11 cellular contexts compared by ENCODE assay signal in the genomic region with DNA sequence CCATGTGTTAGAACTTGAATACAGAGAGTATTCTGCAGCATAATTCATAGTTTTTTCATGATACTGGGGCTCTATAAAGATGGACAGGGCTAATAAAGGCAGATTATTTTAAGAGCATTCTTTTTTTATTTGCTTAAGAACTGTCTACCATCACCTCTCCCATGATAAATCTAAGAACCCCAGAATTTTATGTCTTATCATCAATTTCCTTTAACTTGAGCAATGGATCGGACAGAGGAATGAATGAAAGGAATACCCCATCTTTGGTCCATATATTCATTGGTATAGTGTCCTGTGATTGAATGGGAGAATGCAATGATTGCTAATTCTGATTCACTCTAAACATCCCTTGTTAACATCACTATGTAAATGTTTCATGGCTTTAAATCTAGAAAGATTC.
"Had no signal": no experiment of that assay in that cellular context is flagged by ENCODE, and none has a peak within 500 bp of the region (broad histone marks: within the 10 kb centered on the region; RNA-seq: fewer than 3 reads in every experiment).

No MANE protein-coding gene starts in this region.

- H3K4me2 ChIP-seq: GM23338 had no signal

- DNase-seq: GM23248, GOT3, H7, H9, HCEC 1CT, HFFc6 had no signal

- H3K4me1 ChIP-seq: HAP-1 had no signal

- ATAC-seq: GM23338, HCT116 had no signal

- H3K27ac ChIP-seq: GM23248 had no signal

- H3K4me3 ChIP-seq: GM23248, GM23338, HAP-1 had no signal

- H3K36me3 ChIP-seq: HAP-1 had no signal

- H2AFZ ChIP-seq: GM23248, GM23338 had no signal

- H3K9ac ChIP-seq: GM23248 had no signal

- FAIRE-seq: H1, H54 had no signal

- H3K9me3 ChIP-seq: HAP-1 had no signal
